In genomic region chr2:28349546-28350165, GRCh38 we compare ENCODE assay signal across 24 cellular contexts. TPM values are rescaled to one million over a fixed set of nuclear protein-coding genes. Genes with fewer than 3 reads are reported as not detected.
DNase-seq lines count a peak whose midpoint lies in the region; ATAC-seq, FAIRE-seq and TF ChIP-seq lines count a peak whose summit lies in the region.
"Had no signal": no experiment of that assay in that cellular context is flagged by ENCODE, and none has a peak within 500 bp of the region (broad histone marks: within the 10 kb centered on the region; RNA-seq: fewer than 3 reads in every experiment).

No MANE protein-coding gene starts in this region.

- no peak for ATAC-seq in right lobe of liver
- no peak for ATAC-seq in HepG2
- no peak for ATAC-seq in K562
- ATAC-seq: stimulated activated naive CD8-positive, alpha-beta T cell treated with anti-CD3 and anti-CD28 coated beads, Interleukin-15, Interleukin-2, amounts not matched to agents 100 U/mL and 50 U/mL, for 24 hours had no signal

- in situ Hi-C loops in HepG2 (cut with HindIII; ENCODE audit: extremely low pct_ligation_motif_present, low pct_unique_long_range_greater_than_20kb) (no loop called here), K562 (cut with MboI) (no loop called here)

- no peak overlapping the region for H3K14ac ChIP-seq in neuronal stem cell (ENCODE audit: low read length)

- no peak overlapping the region for H3K23ac ChIP-seq in neuronal stem cell (ENCODE audit: low read depth, low read length, poor library complexity)

- no peak overlapping the region for H2BK5ac ChIP-seq in neuronal stem cell (ENCODE audit: low read length)

- peak overlapping the region; percentile 21 for H2BK120ac ChIP-seq in neuronal stem cell (ENCODE audit: low read depth, low read length)

- POLR2A ChIA-PET in HepG2 (lab: Yijun Ruan, JAX) = no interaction called here
- POLR2A ChIA-PET in K562 (lab: Yijun Ruan, JAX) = interaction anchor here (0.6 to 1.8 kb wide), 4 partner anchors 9 to 128 kb away, joined by 3 to 6 read pairs (median 4); no protein-coding TSS in a partner anchor
- POLR2A ChIA-PET in A673 (lab: Charles Lee; ENCODE audit: low non-redundant PET) = no interaction called here

- BruUV-seq in HepG2 (replicated peaks; lab: Mats Ljungman, UMichigan) = no TSS peak
- BruUV-seq in K562 (replicated peaks; lab: Mats Ljungman, UMichigan) = no TSS peak
- no TSS peak for BruUV-seq in A673 (replicated peaks; lab: Mats Ljungman, UMichigan)

- TF ChIP-seq RAD21 in HepG2 (CRISPR knock-in tag; IDR thresholded peaks at IDR 0.05) (no peak), K562 (CRISPR knock-in tag; conservative IDR thresholded peaks at IDR 0.05 in 1 of 2, IDR thresholded peaks at IDR 0.05 in 1 of 2) (no peak)

- no peak for TF ChIP-seq POLR2A in right lobe of liver (IDR thresholded peaks at IDR 0.05)
- no peak for TF ChIP-seq POLR2A in HepG2 (IDR thresholded peaks at IDR 0.05; ENCODE audit: insufficient read depth in 1 of 2, low read depth in 2 of 2, low read length in 2 of 2)
- no peak for TF ChIP-seq POLR2A in K562 (conservative IDR thresholded peaks at IDR 0.05)

- H3K4me3 ChIP-seq in right lobe of liver (no peak overlapping the region), HepG2 (replicated peaks in 1 of 3; ENCODE audit: insufficient read depth in 1 of 3, low read depth in 2 of 3, low read length in 3 of 3) (no peak overlapping the region), K562 (no peak overlapping the region), neuronal stem cell (ENCODE audit: low read length in 2 of 2) (no peak overlapping the region), A673 (ENCODE audit: low read depth, low read length, poor library complexity, severe bottlenecking) (no peak overlapping the region), H7 (ENCODE audit: insufficient read depth, low read depth, low read length) (no peak overlapping the region)
- H3K4me3 ChIP-seq: ascending aorta, dorsolateral prefrontal cortex, thoracic aorta had no signal

- peak overlapping the region; percentile 71 for H2BK15ac ChIP-seq in neuronal stem cell (ENCODE audit: low read length)

- H4K8ac ChIP-seq in neuronal stem cell (ENCODE audit: low read depth, low read length) = no peak overlapping the region

- TF ChIP-seq EP300 in HepG2 (IDR thresholded peaks at IDR 0.05; ENCODE audit: low read depth in 2 of 2, low read length in 2 of 2) (no peak), HepG2 (CRISPR knock-in tag; IDR thresholded peaks at IDR 0.05; ENCODE audit: borderline replicate concordance) (no peak), K562 (IDR thresholded peaks at IDR 0.05; ENCODE audit: low read length) (no peak)

- H2AFZ ChIP-seq in HepG2 (ENCODE audit: low read length) = no peak overlapping the region
- H2AFZ ChIP-seq in K562 (ENCODE audit: low read depth, low read length) = peak overlapping the region; percentile 43; the same call in 1 of the 2 replicates
- H2AFZ ChIP-seq in neuronal stem cell (ENCODE audit: low read length) = peak overlapping the region; percentile 28

- H3K79me1 ChIP-seq in neuronal stem cell (ENCODE audit: low read depth, low read length) = no peaks in the 10 kb centered on the region

- no peak for FAIRE-seq in HepG2 (lab: Jason Lieb, UNC)
- FAIRE-seq in K562 (lab: Jason Lieb, UNC) = no peak
- FAIRE-seq: GM19239 had no signal

- TF ChIP-seq CTCF in right lobe of liver (IDR thresholded peaks at IDR 0.05) (no peak), HepG2 (CRISPR knock-in tag; IDR thresholded peaks at IDR 0.05) (no peak), K562 (IDR thresholded peaks at IDR 0.05 in 2 of 3, conservative IDR thresholded peaks at IDR 0.05 in 1 of 3; ENCODE audit: insufficient read depth in 2 of 3, low read depth in 1 of 3, low read length in 3 of 3) (no peak), A673 (conservative IDR thresholded peaks at IDR 0.05; ENCODE audit: low read depth, low read length) (no peak)

- no peaks in the 10 kb centered on the region for H4K20me1 ChIP-seq in HepG2 (ENCODE audit: insufficient read depth, low read length)
- H4K20me1 ChIP-seq in K562 (replicated peaks; ENCODE audit: control insufficient read depth, insufficient read depth, low read length) = no peaks in the 10 kb centered on the region

- H3K9me3 ChIP-seq in right lobe of liver (no peaks in the 10 kb centered on the region), HepG2 (ENCODE audit: low read length) (no peaks in the 10 kb centered on the region), K562 (replicated peaks; ENCODE audit: control insufficient read depth, insufficient read depth, low read depth, low read length) (no peaks in the 10 kb centered on the region), neuronal stem cell (replicated peaks in 1 of 2; ENCODE audit: control insufficient read depth in 2 of 2, insufficient read depth in 1 of 2, low read depth in 1 of 2, low read length in 2 of 2) (no peaks in the 10 kb centered on the region), A673 (ENCODE audit: low read depth, low read length, poor library complexity, severe bottlenecking) (no peaks in the 10 kb centered on the region)
- H3K9me3 ChIP-seq: ascending aorta, thoracic aorta had no signal

- DNase-seq in right lobe of liver (peak in 2 of 3 donors; percentile 14 to 48), HepG2 (ENCODE audit: low spot score) (no peak), K562 (ENCODE audit: extremely low read depth in 1 of 4, low spot score in 3 of 4) (no peak), neuronal stem cell (ENCODE audit: low spot score) (no peak), A673 (ENCODE audit: low spot score) (no peak), H7 (no peak), NCI-H524 treated with DMSO at 0.1 percent for 48 hours (lab: John Stamatoyannopoulos, UW) (no peak)
- DNase-seq: activated CD4-positive, alpha-beta T cell treated with anti-CD3 and anti-CD28 coated beads, Interleukin-2, amount 50 U/mL, for 48 hours; activated naive CD4-positive, alpha-beta T cell treated with anti-CD3 and anti-CD28 coated beads, Interleukin-2, amount 50 U/mL, for 16 hours; activated T-cell treated with anti-CD3 and anti-CD28 coated beads, Interleukin-2, amount 50 U/mL, for 1 hour; central memory CD4-positive, alpha-beta T cell; NCI-H1092 treated with DMSO at 0.1 percent for 48 hours; NCI-H1930; NCI-H226; NCI-H774; nucleus accumbens; RPMI8226; stimulated activated CD4-positive, alpha-beta T cell treated with anti-CD3 and anti-CD28 coated beads, Interleukin-4, amount 100 ng/mL, for 24 hours; stimulated activated naive CD8-positive, alpha-beta T cell treated with anti-CD3 and anti-CD28 coated beads, Interleukin-15, Interleukin-2, amounts not matched to agents 100 U/mL and 50 U/mL, for 24 hours had no signal

- WGBS in right lobe of liver (ENCODE audit: insufficient coverage, low coverage, low lambda C conversion rate, missing lambda C conversion rate) = 75% methylated on average over 4 of the region's 11 CpGs
- 46% methylated on average over 8 of the region's 11 CpGs for WGBS in HepG2 (ENCODE audit: low lambda C conversion rate)
- WGBS in K562 (ENCODE audit: insufficient coverage, low coverage, missing lambda C conversion rate) = 73% methylated on average over 9 of the region's 11 CpGs
- WGBS in neuronal stem cell (ENCODE audit: extremely low coverage in 2 of 2, insufficient read length in 2 of 2, insufficient replicate concordance in 1 of 2), 2 donors = no CpG with 5 or more reads among the region's 11 CpGs

- H3K4ac ChIP-seq in neuronal stem cell (ENCODE audit: low read length) = peak overlapping the region; percentile 77

- no peak overlapping the region for H3K9ac ChIP-seq in HepG2 (ENCODE audit: insufficient read depth, low read depth, low read length)
- H3K9ac ChIP-seq in K562 (ENCODE audit: insufficient read depth in 1 of 2, low read depth in 2 of 2, low read length in 2 of 2) = peak overlapping the region in 1 of 2 experiments; percentile 53; a peak in 1 of 4 replicates
- no peak overlapping the region for H3K9ac ChIP-seq in neuronal stem cell (ENCODE audit: low read depth, low read length, poor library complexity)

- peak overlapping the region; percentile 36 for H2BK12ac ChIP-seq in neuronal stem cell (ENCODE audit: low read length)

- peak overlapping the region; percentile 23 for H2AK5ac ChIP-seq in neuronal stem cell (ENCODE audit: low read depth, low read length)

- intact Hi-C loops in right lobe of liver (cut with DNase I) = no loop called here
- intact Hi-C loops in HepG2 (cut with micrococcal nuclease; ENCODE audit: unreplicated experiment) = no loop called here
- intact Hi-C loops in K562 (cut with micrococcal nuclease) = no loop called here
- intact Hi-C loops in A673 (cut with micrococcal nuclease; ENCODE audit: unreplicated experiment) = no loop called here

- H3K18ac ChIP-seq in neuronal stem cell (ENCODE audit: low read length) = peak overlapping the region; percentile 74

- H3K36me3 ChIP-seq in right lobe of liver = no peaks in the 10 kb centered on the region
- H3K36me3 ChIP-seq in HepG2 (replicated peaks in 1 of 2; ENCODE audit: control insufficient read depth in 1 of 2, insufficient read depth in 2 of 2, low read length in 2 of 2) = no peaks in the 10 kb centered on the region
- no peaks in the 10 kb centered on the region for H3K36me3 ChIP-seq in K562 (ENCODE audit: control insufficient read depth, insufficient read depth, low read length)
- no peaks in the 10 kb centered on the region for H3K36me3 ChIP-seq in neuronal stem cell (replicated peaks in 1 of 2; ENCODE audit: control insufficient read depth in 2 of 2, insufficient read depth in 2 of 2, low read length in 2 of 2)
- no peaks in the 10 kb centered on the region for H3K36me3 ChIP-seq in A673 (ENCODE audit: insufficient read depth, low read length, poor library complexity, severe bottlenecking)
- H3K36me3 ChIP-seq in H7 (replicated peaks; ENCODE audit: control insufficient read depth, insufficient read depth, low read length) = no peaks in the 10 kb centered on the region
- H3K36me3 ChIP-seq: ascending aorta, thoracic aorta had no signal

- H3K27me3 ChIP-seq in right lobe of liver (no peaks in the 10 kb centered on the region), HepG2 (ENCODE audit: control insufficient read depth in 1 of 2, insufficient read depth in 2 of 2, low read length in 2 of 2) (peaks cover 8 to 35% of the 10 kb centered on the region in 2 experiments; a peak in 4 of 5 replicates), K562 (ENCODE audit: control insufficient read depth in 2 of 2, insufficient read depth in 2 of 2, low read length in 2 of 2) (no peaks in the 10 kb centered on the region), neuronal stem cell (ENCODE audit: control insufficient read depth in 3 of 3, insufficient read depth in 3 of 3, low read depth in 1 of 3, low read length in 3 of 3) (no peaks in the 10 kb centered on the region), A673 (replicated peaks; ENCODE audit: insufficient read depth, low read depth, low read length, poor library complexity) (no peaks in the 10 kb centered on the region), H7 (ENCODE audit: control insufficient read depth, insufficient read depth, low read length) (no peaks in the 10 kb centered on the region)
- H3K27me3 ChIP-seq: ascending aorta, dorsolateral prefrontal cortex had no signal

- H3K4me2 ChIP-seq in HepG2 (ENCODE audit: low read depth, low read length) (no peak overlapping the region), K562 (ENCODE audit: insufficient read depth, low read length) (no peak overlapping the region), neuronal stem cell (ENCODE audit: insufficient read depth, low read length, poor library complexity, severe bottlenecking) (no peak overlapping the region)

- H4K91ac ChIP-seq in neuronal stem cell (ENCODE audit: low read depth, low read length, poor library complexity) = no peak overlapping the region

- H3K79me2 ChIP-seq in HepG2 (ENCODE audit: insufficient read depth, low read length) (no peaks in the 10 kb centered on the region), K562 (ENCODE audit: control insufficient read depth, insufficient read depth, low read length) (no peaks in the 10 kb centered on the region)

- H3K4me1 ChIP-seq in right lobe of liver (peaks cover 0 to 11% (median 5%) of the 10 kb centered on the region in 4 donors), HepG2 (ENCODE audit: insufficient read depth, low read length) (no peaks in the 10 kb centered on the region; the same call in 1 of the 2 replicates), K562 (replicated peaks in 1 of 2; ENCODE audit: control insufficient read depth in 2 of 2, insufficient read depth in 2 of 2, low read length in 2 of 2) (peaks cover 2 to 43% of the 10 kb centered on the region in 2 experiments; a peak in 3 of 5 replicates), neuronal stem cell (ENCODE audit: control insufficient read depth in 2 of 2, insufficient read depth in 1 of 2, low read depth in 1 of 2, low read length in 2 of 2) (peaks cover 0 to 11% of the 10 kb centered on the region in 2 donors), A673 (ENCODE audit: insufficient read depth, low read length, poor library complexity, severe bottlenecking) (no peaks in the 10 kb centered on the region)

- H3K27ac ChIP-seq in right lobe of liver = no peak overlapping the region
- H3K27ac ChIP-seq in HepG2 (ENCODE audit: extremely low read length, insufficient read depth, low read length) = no peak overlapping the region
- no peak overlapping the region for H3K27ac ChIP-seq in K562 (ENCODE audit: extremely low read depth, low read depth, low read length)
- no peak overlapping the region for H3K27ac ChIP-seq in neuronal stem cell (replicated peaks; ENCODE audit: low read length)
- H3K27ac ChIP-seq in A673 (ENCODE audit: low read depth, low read length, poor library complexity, severe bottlenecking) = no peak overlapping the region
- H3K27ac ChIP-seq: ascending aorta, C4-2B, dorsolateral prefrontal cortex, thoracic aorta had no signal

- CTCF ChIA-PET in HepG2 (lab: Yijun Ruan, JAX; ENCODE audit: low intra/inter-chr PET ratio, low total read pairs) (no interaction called here), K562 (lab: Yijun Ruan, JAX; ENCODE audit: low intra/inter-chr PET ratio) (no interaction called here), A673 (lab: Charles Lee) (no interaction called here)

- H3K9me1 ChIP-seq in K562 (ENCODE audit: control insufficient read depth, insufficient read depth, low read length) = no peaks in the 10 kb centered on the region

RNA-seq across cellular contexts. Expression of gene FOSL2, which starts 43.0 kb away (rescaled TPM):
- total RNA-seq in right lobe of liver = 10 to 100 TPM in 4 of 6 experiments, 1 to 10 TPM in 2; 8.1 to 70.7 (median 14.9) TPM
- total RNA-seq in HepG2 (2016; rRNA removed; fragmentation: Illumina TruSeq; extraction: Trizol) = 2.3 and 3.4 TPM in 2 replicates
- total RNA-seq in HepG2 (2016; cell fraction: cytosol; rRNA removed; fragmentation: Illumina TruSeq; extraction: Trizol; ENCODE audit: low read depth) = 0.53 and 0.61 TPM in 2 replicates
- total RNA-seq in HepG2 (2016; cell fraction: insoluble cytoplasmic fraction; rRNA removed; fragmentation: Illumina TruSeq; extraction: Trizol) = 2.2 and 4.1 TPM in 2 replicates
- total RNA-seq in HepG2 (2016; cell fraction: membrane; rRNA removed; fragmentation: Illumina TruSeq; extraction: Trizol) = 1.3 and 1.4 TPM in 2 replicates
- 3.7 and 5.1 TPM in 2 replicates for total RNA-seq in HepG2 (2016; cell fraction: nucleus; rRNA removed; fragmentation: Illumina TruSeq; extraction: Trizol)
- 18.1 and 20.1 TPM in 2 replicates for polyA plus RNA-seq in HepG2 (2011; rRNA removed)
- polyA plus RNA-seq in HepG2 (2011; cell fraction: cytosol; rRNA removed) = 10.9 and 11.2 TPM in 2 replicates
- polyA plus RNA-seq in HepG2 (2011; cell fraction: nucleus; rRNA removed) = 37.0 and 47.3 TPM in 2 replicates
- 25.1 and 31.2 TPM in 2 replicates for polyA plus RNA-seq in HepG2 (2012)
- polyA plus RNA-seq in HepG2 (2016; cell fraction: cytosol; fragmentation: Illumina TruSeq; extraction: Trizol; ENCODE audit: low read depth) = 0.21 and 0.26 TPM in 2 replicates
- polyA plus RNA-seq in HepG2 (2016; cell fraction: insoluble cytoplasmic fraction; fragmentation: Illumina TruSeq; extraction: Trizol; ENCODE audit: low read depth) = 2.0 and 2.4 TPM in 2 replicates
- polyA plus RNA-seq in HepG2 (2016; cell fraction: membrane; fragmentation: Illumina TruSeq; extraction: Trizol; ENCODE audit: low read depth) = 0.46 and 0.51 TPM in 2 replicates
- 3.9 and 4.9 TPM in 2 replicates for polyA plus RNA-seq in HepG2 (2016; cell fraction: nucleus; fragmentation: Illumina TruSeq; extraction: Trizol; ENCODE audit: insufficient read depth, low read depth)
- 62.9 and 84.8 TPM in 2 replicates for polyA minus RNA-seq in HepG2 (2011; rRNA and poly(A)+ RNA removed; ENCODE audit: low replicate concordance)
- polyA minus RNA-seq in HepG2 (2011; cell fraction: cytosol; rRNA and poly(A)+ RNA removed) = 27.1 and 28.7 TPM in 2 replicates
- 47.9 and 53.6 TPM in 2 replicates for polyA minus RNA-seq in HepG2 (2011; cell fraction: nucleus; rRNA and poly(A)+ RNA removed)
- total RNA-seq in K562 (2011; cell fraction: chromatin; rRNA removed; ENCODE audit: low replicate concordance) = 0.77 and 2.2 TPM in 2 replicates
- 1.4 and 1.5 TPM in 2 replicates for total RNA-seq in K562 (2011; cell fraction: nucleolus; rRNA removed)
- total RNA-seq in K562 (2011; cell fraction: nucleoplasm; rRNA removed) = 0.99 and 1.5 TPM in 2 replicates
- 0.86 and 1.4 TPM in 2 replicates for total RNA-seq in K562 (2014; rRNA removed)
- total RNA-seq in K562 (2014; rRNA removed; fragmentation: Illumina TruSeq; extraction: Trizol) = 0.45 and 0.51 TPM in 2 replicates
- total RNA-seq in K562 (2015; rRNA removed; fragmentation: Illumina TruSeq; extraction: Trizol) = 1.4 and 1.6 TPM in 2 replicates
- 2.9 and 3.1 TPM in 2 replicates for total RNA-seq in K562 (2021)
- 0.31 and 0.57 TPM in 2 replicates for polyA plus RNA-seq in K562 (2011; rRNA removed)
- 0.34 and 0.51 TPM in 2 replicates for polyA plus RNA-seq in K562 (2011; cell fraction: cytosol; rRNA removed)
- polyA plus RNA-seq in K562 (2011; cell fraction: nucleus; rRNA removed) = 0.77 and 1.00 TPM in 2 replicates
- 2.4 and 4.6 TPM in 2 replicates for polyA plus RNA-seq in K562 (2012)
- 0.80 and 0.86 TPM in 2 replicates for polyA plus RNA-seq in K562 (2014; fragmentation: Illumina TruSeq; extraction: Trizol)
- under 1 TPM; 0.04 to 0.07 TPM for polyA plus RNA-seq in K562 (2014; fragmentation: Nextera tagmentation; extraction: Ambion mirVana)
- 0.88 and 0.91 TPM in 2 replicates for polyA plus RNA-seq in K562 (2014; rRNA removed)
- polyA minus RNA-seq in K562 (2011; rRNA and poly(A)+ RNA removed) = 0.35 and 0.51 TPM in 2 replicates
- 0.76 and 1.3 TPM in 2 replicates for polyA minus RNA-seq in K562 (2011; cell fraction: cytosol; rRNA and poly(A)+ RNA removed)
- 1.1 and 1.4 TPM in 2 replicates for polyA minus RNA-seq in K562 (2011; cell fraction: nucleus; rRNA and poly(A)+ RNA removed)
- polyA plus RNA-seq in neuronal stem cell (2013, experiment 1 of 2) = 6.6 TPM
- 6.6 TPM for polyA plus RNA-seq in neuronal stem cell (2013, experiment 2 of 2)
- total RNA-seq in A673 (2021) = 5.3 and 12.2 TPM in 2 replicates
- total RNA-seq in H7 (2014; rRNA removed; shearing (Covaris generic)) = 3.5 and 4.1 TPM in 2 replicates

Comparison
In these comparisons a context has a peak if more than half of its experiments do, and no peak if none do; other contexts are left out.
1. DNase-seq: peak in right lobe of liver (2 of 3); none in HepG2 (single experiment), K562 (0 of 4), neuronal stem cell (single experiment), A673 (single experiment), H7 (single experiment) and NCI-H524 treated with DMSO at 0.1 percent for 48 hours (single experiment).